14 cellular contexts compared by ENCODE assay signal in the genomic region with DNA sequence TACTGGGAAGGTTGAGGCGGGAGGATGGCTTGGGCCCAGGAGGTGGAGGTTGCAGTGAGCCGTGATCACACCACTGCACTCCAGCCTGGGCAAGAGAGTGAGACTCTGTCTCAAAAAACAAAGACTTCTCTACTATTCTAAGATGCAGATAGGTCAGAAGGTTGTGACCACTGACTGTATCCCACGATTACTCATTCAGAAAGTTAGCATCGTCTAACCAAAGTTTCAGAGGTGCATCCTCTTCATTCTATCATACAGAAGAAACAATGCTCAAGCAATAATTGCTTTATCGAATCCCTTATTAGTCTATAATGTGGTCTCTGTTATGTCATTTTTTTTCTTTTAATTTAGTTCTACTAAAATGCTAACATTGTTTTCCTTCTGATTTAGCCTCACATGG.
DNase-seq lines count a peak whose midpoint lies in the region; ATAC-seq and TF ChIP-seq lines count a peak whose summit lies in the region.
"Had no signal": no experiment of that assay in that cellular context is flagged by ENCODE, and none has a peak within 500 bp of the region (broad histone marks: within the 10 kb centered on the region; RNA-seq: fewer than 3 reads in every experiment).

No MANE protein-coding gene starts in this region.

- no peaks in the 10 kb centered on the region for H3K4me1 ChIP-seq in gastroesophageal sphincter
- H3K4me1 ChIP-seq: right atrium auricular region, testis had no signal

- ATAC-seq in GM19023 (IDR thresholded peaks at IDR 0.05; ENCODE audit: unreplicated experiment) (peak; percentile 76), GM21737 (IDR thresholded peaks at IDR 0.05; ENCODE audit: unreplicated experiment) (peak; percentile 93), HG03159 (IDR thresholded peaks at IDR 0.05; ENCODE audit: unreplicated experiment) (peak; percentile 92), gastroesophageal sphincter (no peak)

- H3K36me3 ChIP-seq in GM06990 (ENCODE audit: control insufficient read depth, insufficient read depth, low read length) (no peaks in the 10 kb centered on the region), gastroesophageal sphincter (no peaks in the 10 kb centered on the region)
- H3K36me3 ChIP-seq: right atrium auricular region had no signal

- no peak for TF ChIP-seq EP300 in gastroesophageal sphincter (IDR thresholded peaks at IDR 0.05)

- TF ChIP-seq CTCF in GM06990 (IDR thresholded peaks at IDR 0.05; ENCODE audit: insufficient read depth, low read length, poor library complexity, severe bottlenecking) (no peak), gastroesophageal sphincter (IDR thresholded peaks at IDR 0.05) (no peak)

- H3K27me3 ChIP-seq in GM06990 (replicated peaks; ENCODE audit: control insufficient read depth, insufficient read depth, low read length), result no peaks in the 10 kb centered on the region
- H3K27me3 ChIP-seq in gastroesophageal sphincter, result no peaks in the 10 kb centered on the region
- H3K27me3 ChIP-seq: right atrium auricular region, testis had no signal

- DNase-seq in GM06990 (ENCODE audit: extremely low read depth, insufficient read length), result peak; percentile 26
- DNase-seq in stimulated activated CD4-positive, alpha-beta T cell treated with anti-CD3 and anti-CD28 coated beads, Interleukin-12 subunit alpha, Interleukin-12 subunit beta, amount 100 ng/mL, for 4 hours, result no peak
- no peak for DNase-seq in cortex of kidney (lab: John Stamatoyannopoulos, UW)
- no peak for DNase-seq in activated CD4-positive, CD25-positive, alpha-beta regulatory T cell treated with anti-CD3 and anti-CD28 coated beads, Interleukin-2, amount 50 U/mL, for 72 hours
- DNase-seq: ACHN, DMS 273 treated with DMSO at 0.1 percent for 48 hours, NCI-H2081 treated with DMSO at 0.1 percent for 48 hours, OCI-M1, testis had no signal

- H3K9me3 ChIP-seq in gastroesophageal sphincter, result no peaks in the 10 kb centered on the region
- H3K9me3 ChIP-seq: right atrium auricular region, testis had no signal

- 88 to 98% methylated on average over 4 to 5 of the region's 5 CpGs for WGBS in gastroesophageal sphincter (ENCODE audit: low coverage in 1 of 2), 2 donors

- no peak overlapping the region for H3K27ac ChIP-seq in gastroesophageal sphincter
- H3K27ac ChIP-seq: right atrium auricular region, testis had no signal

- no peak overlapping the region for H3K4me3 ChIP-seq in GM06990 (replicated peaks; ENCODE audit: low read depth, low read length)
- no peak overlapping the region for H3K4me3 ChIP-seq in gastroesophageal sphincter
- H3K4me3 ChIP-seq: right atrium auricular region, testis had no signal

- no peak for TF ChIP-seq POLR2A in gastroesophageal sphincter (IDR thresholded peaks at IDR 0.05)
